1 cellular context compared by ENCODE assay signal in the genomic region with DNA sequence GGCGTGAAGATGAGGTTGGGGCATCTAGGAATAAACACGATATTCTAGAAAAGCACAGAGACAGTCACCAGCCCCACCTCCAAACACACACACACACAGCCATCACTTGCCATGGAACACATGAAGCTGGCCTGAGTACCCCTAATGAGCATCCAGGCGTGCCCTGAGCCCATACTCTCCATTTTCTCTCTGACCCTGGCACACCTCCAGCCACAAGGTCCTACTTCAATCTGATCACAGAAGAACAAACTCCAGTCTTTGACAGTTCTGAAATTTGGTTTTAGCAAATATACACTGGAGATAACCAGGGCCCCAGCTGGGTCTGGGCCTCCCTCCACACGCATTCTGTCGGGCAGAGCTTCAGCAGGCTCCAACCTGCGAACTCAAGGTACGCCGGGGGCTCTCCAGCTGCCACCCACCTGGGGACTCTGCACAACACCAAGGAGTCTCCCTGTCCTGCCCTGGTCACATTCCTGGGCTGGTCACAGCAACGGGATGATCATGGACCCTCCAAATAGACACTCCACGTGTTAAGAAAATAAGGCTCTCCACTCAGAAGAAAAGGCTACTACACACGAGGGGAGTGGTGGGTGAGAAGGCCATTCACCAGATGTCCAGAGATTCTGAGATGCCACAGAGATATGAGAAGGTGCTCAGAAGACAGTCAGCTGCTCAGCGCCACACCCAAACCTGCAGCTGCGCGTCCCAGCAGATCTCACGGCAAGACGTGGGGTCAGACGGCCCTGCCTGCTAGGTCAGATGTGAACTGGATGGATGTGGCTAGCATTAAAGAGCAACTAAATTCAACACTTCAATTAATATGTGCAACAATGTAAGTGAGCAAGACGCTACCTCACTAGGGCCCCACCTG.
TF ChIP-seq lines count a peak whose summit lies in the region.

No MANE protein-coding gene starts in this region.

TF ChIP-seq in GM12878, 131 proteins besides CTCF, POLR2A, EP300 and RAD21 (continued from another document and continues in another):
- TF ChIP-seq EGR1 (IDR thresholded peaks at IDR 0.05; ENCODE audit: borderline replicate concordance in 1 of 2, low read depth in 2 of 2, low read length in 2 of 2) (no peak), BHLHE40 (IDR thresholded peaks at IDR 0.05; ENCODE audit: borderline replicate concordance in 1 of 2, low read depth in 2 of 2, low read length in 1 of 2) (0 out of 4 replicates have a peak, but pooled peaks of 1 of the 2 experiments have one; percentile 0), SUPT20H (IDR thresholded peaks at IDR 0.05; ENCODE audit: borderline replicate concordance, control insufficient read depth, low read depth, low read length) (no peak), TAF1 (IDR thresholded peaks at IDR 0.05; ENCODE audit: borderline replicate concordance, low read depth, low read length) (no peak), CEBPZ (IDR thresholded peaks at IDR 0.05; ENCODE audit: low read depth, low read length) (no peak), SREBF2 (IDR thresholded peaks at IDR 0.05; ENCODE audit: low read length) (no peak), CUX1 (IDR thresholded peaks at IDR 0.05; ENCODE audit: insufficient replicate concordance, low read depth, low read length) (no peak), ZZZ3 (IDR thresholded peaks at IDR 0.05; ENCODE audit: control insufficient read depth, insufficient read length, low read depth) (no peak), E2F4 (IDR thresholded peaks at IDR 0.05; ENCODE audit: low read depth, low read length) (no peak), YY1 (IDR thresholded peaks at IDR 0.05; ENCODE audit: low read depth, low read length) (no peak), NFXL1 (IDR thresholded peaks at IDR 0.05; ENCODE audit: borderline replicate concordance) (no peak), MYC (IDR thresholded peaks at IDR 0.05; ENCODE audit: insufficient read depth, insufficient read length, insufficient replicate concordance, low read length, severe bottlenecking) (no peak), SMARCA5 (IDR thresholded peaks at IDR 0.05) (no peak)
- TF ChIP-seq, protein P1, sequence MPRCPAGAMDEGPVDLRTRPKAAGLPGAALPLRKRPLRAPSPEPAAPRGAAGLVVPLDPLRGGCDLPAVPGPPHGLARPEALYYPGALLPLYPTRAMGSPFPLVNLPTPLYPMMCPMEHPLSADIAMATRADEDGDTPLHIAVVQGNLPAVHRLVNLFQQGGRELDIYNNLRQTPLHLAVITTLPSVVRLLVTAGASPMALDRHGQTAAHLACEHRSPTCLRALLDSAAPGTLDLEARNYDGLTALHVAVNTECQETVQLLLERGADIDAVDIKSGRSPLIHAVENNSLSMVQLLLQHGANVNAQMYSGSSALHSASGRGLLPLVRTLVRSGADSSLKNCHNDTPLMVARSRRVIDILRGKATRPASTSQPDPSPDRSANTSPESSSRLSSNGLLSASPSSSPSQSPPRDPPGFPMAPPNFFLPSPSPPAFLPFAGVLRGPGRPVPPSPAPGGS (IDR thresholded peaks at IDR 0.05; ENCODE audit: borderline replicate concordance, insufficient read depth, low read depth, low read length, poor library complexity, severe bottlenecking): no peak
- TF ChIP-seq, protein P2, sequence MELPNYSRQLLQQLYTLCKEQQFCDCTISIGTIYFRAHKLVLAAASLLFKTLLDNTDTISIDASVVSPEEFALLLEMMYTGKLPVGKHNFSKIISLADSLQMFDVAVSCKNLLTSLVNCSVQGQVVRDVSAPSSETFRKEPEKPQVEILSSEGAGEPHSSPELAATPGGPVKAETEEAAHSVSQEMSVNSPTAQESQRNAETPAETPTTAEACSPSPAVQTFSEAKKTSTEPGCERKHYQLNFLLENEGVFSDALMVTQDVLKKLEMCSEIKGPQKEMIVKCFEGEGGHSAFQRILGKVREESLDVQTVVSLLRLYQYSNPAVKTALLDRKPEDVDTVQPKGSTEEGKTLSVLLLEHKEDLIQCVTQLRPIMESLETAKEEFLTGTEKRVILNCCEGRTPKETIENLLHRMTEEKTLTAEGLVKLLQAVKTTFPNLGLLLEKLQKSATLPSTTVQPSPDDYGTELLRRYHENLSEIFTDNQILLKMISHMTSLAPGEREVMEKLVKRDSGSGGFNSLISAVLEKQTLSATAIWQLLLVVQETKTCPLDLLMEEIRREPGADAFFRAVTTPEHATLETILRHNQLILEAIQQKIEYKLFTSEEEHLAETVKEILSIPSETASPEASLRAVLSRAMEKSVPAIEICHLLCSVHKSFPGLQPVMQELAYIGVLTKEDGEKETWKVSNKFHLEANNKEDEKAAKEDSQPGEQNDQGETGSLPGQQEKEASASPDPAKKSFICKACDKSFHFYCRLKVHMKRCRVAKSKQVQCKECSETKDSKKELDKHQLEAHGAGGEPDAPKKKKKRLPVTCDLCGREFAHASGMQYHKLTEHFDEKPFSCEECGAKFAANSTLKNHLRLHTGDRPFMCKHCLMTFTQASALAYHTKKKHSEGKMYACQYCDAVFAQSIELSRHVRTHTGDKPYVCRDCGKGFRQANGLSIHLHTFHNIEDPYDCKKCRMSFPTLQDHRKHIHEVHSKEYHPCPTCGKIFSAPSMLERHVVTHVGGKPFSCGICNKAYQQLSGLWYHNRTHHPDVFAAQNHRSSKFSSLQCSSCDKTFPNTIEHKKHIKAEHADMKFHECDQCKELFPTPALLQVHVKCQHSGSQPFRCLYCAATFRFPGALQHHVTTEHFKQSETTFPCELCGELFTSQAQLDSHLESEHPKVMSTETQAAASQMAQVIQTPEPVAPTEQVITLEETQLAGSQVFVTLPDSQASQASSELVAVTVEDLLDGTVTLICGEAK (IDR thresholded peaks at IDR 0.05; ENCODE audit: borderline replicate concordance): no peak
- TF ChIP-seq, protein P3, sequence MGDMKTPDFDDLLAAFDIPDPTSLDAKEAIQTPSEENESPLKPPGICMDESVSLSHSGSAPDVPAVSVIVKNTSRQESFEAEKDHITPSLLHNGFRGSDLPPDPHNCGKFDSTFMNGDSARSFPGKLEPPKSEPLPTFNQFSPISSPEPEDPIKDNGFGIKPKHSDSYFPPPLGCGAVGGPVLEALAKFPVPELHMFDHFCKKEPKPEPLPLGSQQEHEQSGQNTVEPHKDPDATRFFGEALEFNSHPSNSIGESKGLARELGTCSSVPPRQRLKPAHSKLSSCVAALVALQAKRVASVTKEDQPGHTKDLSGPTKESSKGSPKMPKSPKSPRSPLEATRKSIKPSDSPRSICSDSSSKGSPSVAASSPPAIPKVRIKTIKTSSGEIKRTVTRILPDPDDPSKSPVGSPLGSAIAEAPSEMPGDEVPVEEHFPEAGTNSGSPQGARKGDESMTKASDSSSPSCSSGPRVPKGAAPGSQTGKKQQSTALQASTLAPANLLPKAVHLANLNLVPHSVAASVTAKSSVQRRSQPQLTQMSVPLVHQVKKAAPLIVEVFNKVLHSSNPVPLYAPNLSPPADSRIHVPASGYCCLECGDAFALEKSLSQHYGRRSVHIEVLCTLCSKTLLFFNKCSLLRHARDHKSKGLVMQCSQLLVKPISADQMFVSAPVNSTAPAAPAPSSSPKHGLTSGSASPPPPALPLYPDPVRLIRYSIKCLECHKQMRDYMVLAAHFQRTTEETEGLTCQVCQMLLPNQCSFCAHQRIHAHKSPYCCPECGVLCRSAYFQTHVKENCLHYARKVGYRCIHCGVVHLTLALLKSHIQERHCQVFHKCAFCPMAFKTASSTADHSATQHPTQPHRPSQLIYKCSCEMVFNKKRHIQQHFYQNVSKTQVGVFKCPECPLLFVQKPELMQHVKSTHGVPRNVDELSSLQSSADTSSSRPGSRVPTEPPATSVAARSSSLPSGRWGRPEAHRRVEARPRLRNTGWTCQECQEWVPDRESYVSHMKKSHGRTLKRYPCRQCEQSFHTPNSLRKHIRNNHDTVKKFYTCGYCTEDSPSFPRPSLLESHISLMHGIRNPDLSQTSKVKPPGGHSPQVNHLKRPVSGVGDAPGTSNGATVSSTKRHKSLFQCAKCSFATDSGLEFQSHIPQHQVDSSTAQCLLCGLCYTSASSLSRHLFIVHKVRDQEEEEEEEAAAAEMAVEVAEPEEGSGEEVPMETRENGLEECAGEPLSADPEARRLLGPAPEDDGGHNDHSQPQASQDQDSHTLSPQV (IDR thresholded peaks at IDR 0.05): no peak
- TF ChIP-seq, protein P4, sequence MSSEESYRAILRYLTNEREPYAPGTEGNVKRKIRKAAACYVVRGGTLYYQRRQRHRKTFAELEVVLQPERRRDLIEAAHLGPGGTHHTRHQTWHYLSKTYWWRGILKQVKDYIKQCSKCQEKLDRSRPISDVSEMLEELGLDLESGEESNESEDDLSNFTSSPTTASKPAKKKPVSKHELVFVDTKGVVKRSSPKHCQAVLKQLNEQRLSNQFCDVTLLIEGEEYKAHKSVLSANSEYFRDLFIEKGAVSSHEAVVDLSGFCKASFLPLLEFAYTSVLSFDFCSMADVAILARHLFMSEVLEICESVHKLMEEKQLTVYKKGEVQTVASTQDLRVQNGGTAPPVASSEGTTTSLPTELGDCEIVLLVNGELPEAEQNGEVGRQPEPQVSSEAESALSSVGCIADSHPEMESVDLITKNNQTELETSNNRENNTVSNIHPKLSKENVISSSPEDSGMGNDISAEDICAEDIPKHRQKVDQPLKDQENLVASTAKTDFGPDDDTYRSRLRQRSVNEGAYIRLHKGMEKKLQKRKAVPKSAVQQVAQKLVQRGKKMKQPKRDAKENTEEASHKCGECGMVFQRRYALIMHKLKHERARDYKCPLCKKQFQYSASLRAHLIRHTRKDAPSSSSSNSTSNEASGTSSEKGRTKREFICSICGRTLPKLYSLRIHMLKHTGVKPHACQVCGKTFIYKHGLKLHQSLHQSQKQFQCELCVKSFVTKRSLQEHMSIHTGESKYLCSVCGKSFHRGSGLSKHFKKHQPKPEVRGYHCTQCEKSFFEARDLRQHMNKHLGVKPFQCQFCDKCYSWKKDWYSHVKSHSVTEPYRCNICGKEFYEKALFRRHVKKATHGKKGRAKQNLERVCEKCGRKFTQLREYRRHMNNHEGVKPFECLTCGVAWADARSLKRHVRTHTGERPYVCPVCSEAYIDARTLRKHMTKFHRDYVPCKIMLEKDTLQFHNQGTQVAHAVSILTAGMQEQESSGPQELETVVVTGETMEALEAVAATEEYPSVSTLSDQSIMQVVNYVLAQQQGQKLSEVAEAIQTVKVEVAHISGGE (CRISPR knock-in tag; IDR thresholded peaks at IDR 0.05): no peak
- TF ChIP-seq, protein P5, sequence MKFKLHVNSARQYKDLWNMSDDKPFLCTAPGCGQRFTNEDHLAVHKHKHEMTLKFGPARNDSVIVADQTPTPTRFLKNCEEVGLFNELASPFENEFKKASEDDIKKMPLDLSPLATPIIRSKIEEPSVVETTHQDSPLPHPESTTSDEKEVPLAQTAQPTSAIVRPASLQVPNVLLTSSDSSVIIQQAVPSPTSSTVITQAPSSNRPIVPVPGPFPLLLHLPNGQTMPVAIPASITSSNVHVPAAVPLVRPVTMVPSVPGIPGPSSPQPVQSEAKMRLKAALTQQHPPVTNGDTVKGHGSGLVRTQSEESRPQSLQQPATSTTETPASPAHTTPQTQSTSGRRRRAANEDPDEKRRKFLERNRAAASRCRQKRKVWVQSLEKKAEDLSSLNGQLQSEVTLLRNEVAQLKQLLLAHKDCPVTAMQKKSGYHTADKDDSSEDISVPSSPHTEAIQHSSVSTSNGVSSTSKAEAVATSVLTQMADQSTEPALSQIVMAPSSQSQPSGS (IDR thresholded peaks at IDR 0.05; ENCODE audit: low read length): no peak
